In genomic region chr2:238573065-238573778, GRCh38 we compare ENCODE assay signal across 8 cellular contexts.
DNase-seq lines count a peak whose midpoint lies in the region; ATAC-seq, FAIRE-seq and TF ChIP-seq lines count a peak whose summit lies in the region.

No MANE protein-coding gene starts in this region.

- FAIRE-seq in GM12891 (lab: Jason Lieb, UNC): no peak

- H3K4me1 Mint-ChIP-seq in WTC11: no peaks in the 10 kb centered on the region

- DNase-seq in 8988T (peak; percentile 79), GM12891 (ENCODE audit: insufficient read length, low spot score) (peak; percentile 63), WTC11 (ENCODE audit: low spot score) (peak; percentile 66), kidney tubule cell (ENCODE audit: low spot score) (peak; percentile 13), MV-4-11 (lab: John Stamatoyannopoulos, UW) (no peak), coronary artery (ENCODE audit: low spot score) (no peak)

- H3K36me3 Mint-ChIP-seq in WTC11: no peaks in the 10 kb centered on the region

- no peak overlapping the region for H3K27ac ChIP-seq in coronary artery

- no peak overlapping the region for H3K27ac Mint-ChIP-seq in WTC11

- CTCF ChIA-PET in WTC11 (lab: Charles Lee): interaction anchor here (0.6 to 3.7 kb wide), 17 partner anchors 12 to 310 kb away, joined by 3 to 17 read pairs (median 5); no protein-coding TSS in a partner anchor

- no peak overlapping the region for H3K4me3 Mint-ChIP-seq in WTC11

- no peak for TF ChIP-seq POLR2A in GM12891 (IDR thresholded peaks at IDR 0.05; ENCODE audit: low read depth, low read length)

- POLR2A ChIA-PET in WTC11 (lab: Charles Lee): no interaction called here

- H3K27me3 Mint-ChIP-seq in WTC11 (ENCODE audit: low read depth): no peaks in the 10 kb centered on the region

- H3K9me3 Mint-ChIP-seq in WTC11: peaks cover 4% of the 10 kb centered on the region; the same call in 1 of the 2 replicates

- ATAC-seq in WTC11 (peak; percentile 89), GM19397 (IDR thresholded peaks at IDR 0.05; ENCODE audit: unreplicated experiment) (no peak), GM21786 (IDR thresholded peaks at IDR 0.05; ENCODE audit: unreplicated experiment) (no peak)

- TF ChIP-seq CTCF in WTC11 (IDR thresholded peaks at IDR 0.05) (peak; percentile 93), coronary artery (IDR thresholded peaks at IDR 0.05) (no peak)

- no peak overlapping the region for H3K4me3 ChIP-seq in coronary artery

TF ChIP-seq in GM12891, 5 proteins besides CTCF, POLR2A, EP300 and RAD21:
- TF ChIP-seq POLR2AphosphoS5 (IDR thresholded peaks at IDR 0.05; ENCODE audit: low read depth, low read length): no peak

TF ChIP-seq in WTC11, 78 proteins besides CTCF, POLR2A, EP300 and RAD21:
- no peak for TF ChIP-seq ETV6 (CRISPR knock-in tag; IDR thresholded peaks at IDR 0.05)
- TF ChIP-seq ZNF121 (CRISPR knock-in tag; IDR thresholded peaks at IDR 0.05): peak; percentile 75

Comparison
In these comparisons a context has a peak if more than half of its experiments do, and no peak if none do; other contexts are left out.
1. DNase-seq: peak in 8988T (single experiment), GM12891 (single experiment), WTC11 (single experiment) and kidney tubule cell (single experiment); none in MV-4-11 (single experiment) and coronary artery (single experiment).